ENCODE assay signal across 24 cellular contexts in genomic region chr21:29604096-29604495, GRCh38.
"Had no signal": no experiment of that assay in that cellular context is flagged by ENCODE, and none has a peak within 500 bp of the region (broad histone marks: within the 10 kb centered on the region; RNA-seq: fewer than 3 reads in every experiment).

No MANE protein-coding gene starts in this region.

- H3K9me3 ChIP-seq: esophagus muscularis mucosa, gastroesophageal sphincter, heart left ventricle, lower lobe of right lung, mucosa of descending colon had no signal

- H3K9me3 Mint-ChIP-seq: mesothelial cell of epicardium, naive B cell had no signal

- H3K4me1 ChIP-seq: esophagus muscularis mucosa, foreskin keratinocyte, gastroesophageal sphincter, heart left ventricle, left lung, lower lobe of right lung had no signal

- H3K79me2 ChIP-seq: hepatocyte had no signal

- H3K4me1 Mint-ChIP-seq: immature natural killer cell, mesothelial cell of epicardium, naive B cell had no signal

- H3K4me2 ChIP-seq: hepatocyte had no signal

- FAIRE-seq: colon, endothelial cell of umbilical vein, frontal cortex, keratinocyte had no signal

- DNase-seq: dermis blood vessel endothelial cell; dorsolateral prefrontal cortex; effector CD4-positive, alpha-beta T cell; effector memory CD4-positive, alpha-beta T cell; foreskin keratinocyte; heart left ventricle; hypothalamus; immature natural killer cell; left cardiac atrium; left lung; left ventricle myocardium superior; lower lobe of right lung; mesenchymal stem cell; mucosa of descending colon; naive B cell had no signal

- H3K4me3 Mint-ChIP-seq: immature natural killer cell, mesothelial cell of epicardium, naive B cell had no signal

- H3K36me3 ChIP-seq: esophagus muscularis mucosa, gastroesophageal sphincter, heart left ventricle, left lung, lower lobe of right lung had no signal

- H3K4me3 ChIP-seq: coronary artery, dorsolateral prefrontal cortex, esophagus muscularis mucosa, gastroesophageal sphincter, heart left ventricle, hepatocyte, left lung, lower lobe of right lung, mucosa of descending colon had no signal

- H3K36me3 Mint-ChIP-seq: naive B cell had no signal

- ATAC-seq: foreskin keratinocyte, gastroesophageal sphincter, heart left ventricle, left cardiac atrium, left lung, left ventricle myocardium superior, lower lobe of right lung, mucosa of descending colon had no signal

- H3K27ac Mint-ChIP-seq: immature natural killer cell, mesothelial cell of epicardium, naive B cell had no signal

- H3K27ac ChIP-seq: coronary artery, dorsolateral prefrontal cortex, esophagus muscularis mucosa, foreskin keratinocyte, gastroesophageal sphincter, heart left ventricle, hepatocyte, left lung, lower lobe of right lung had no signal

- H3K27me3 ChIP-seq: dorsolateral prefrontal cortex, esophagus muscularis mucosa, foreskin keratinocyte, gastroesophageal sphincter, heart left ventricle, hepatocyte, left lung had no signal

- H3K27me3 Mint-ChIP-seq: naive B cell had no signal

- H2AFZ ChIP-seq: hepatocyte had no signal
